21 cellular contexts compared by ENCODE assay signal in the genomic region with DNA sequence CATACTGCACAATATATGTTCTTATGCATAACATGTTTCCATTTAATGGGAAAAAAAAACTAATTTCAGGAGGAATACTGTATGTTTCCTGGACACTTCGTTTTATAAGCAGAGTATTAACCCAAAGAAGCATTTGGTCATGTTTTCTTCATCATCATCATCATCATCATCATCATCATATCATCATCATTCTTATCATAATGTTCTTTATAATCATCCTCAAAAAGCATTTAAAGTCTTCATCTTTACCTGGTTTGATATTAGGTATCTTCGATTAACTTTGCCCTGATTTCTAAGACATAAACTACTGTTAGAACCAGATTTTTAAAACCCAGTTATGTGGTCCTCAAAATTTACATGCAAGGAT.
"Had no signal": no experiment of that assay in that cellular context is flagged by ENCODE, and none has a peak within 500 bp of the region (broad histone marks: within the 10 kb centered on the region; RNA-seq: fewer than 3 reads in every experiment).

No MANE protein-coding gene starts in this region.

- FAIRE-seq: urothelium cell line had no signal

- H3K27ac Mint-ChIP-seq: immature natural killer cell; naive thymus-derived CD4-positive, alpha-beta T cell had no signal

- H3K27me3 Mint-ChIP-seq: activated naive CD8-positive, alpha-beta T cell treated with anti-CD3 and anti-CD28 coated beads, Interleukin-2, amount 10 ng/mL, durations not matched to agents 7 days and 5 days; dendritic cell treated with granulocyte-macrophage colony-stimulating factor and Interleukin-4, amounts not matched to agents 40 ng/mL and 50 ng/mL, for 4 days had no signal

- ATAC-seq: esophagus mucosa had no signal

- DNase-seq: activated CD4-positive, alpha-beta T cell treated with anti-CD3 and anti-CD28 coated beads for 4 hours; activated CD4-positive, alpha-beta T cell treated with anti-CD3 and anti-CD28 coated beads, Interleukin-2, amount 50 U/mL, for 48 hours; activated CD8-positive, alpha-beta memory T cell treated with anti-CD3 and anti-CD28 coated beads, Interleukin-2, amount 50 U/mL, for 48 hours; activated naive CD4-positive, alpha-beta T cell treated with Interleukin-2 at 50 U/mL for 16 hours; activated naive CD8-positive, alpha-beta T cell treated with anti-CD3 and anti-CD28 coated beads, Interleukin-2, amount 10 ng/mL, durations not matched to agents 7 days and 5 days; activated T-cell treated with anti-CD3 and anti-CD28 coated beads, Interleukin-2, amount 50 U/mL, for 48 hours; amniotic stem cell; effector memory CD4-positive, alpha-beta T cell; foreskin melanocyte; left ventricle myocardium inferior; naive thymus-derived CD4-positive, alpha-beta T cell; stimulated activated CD4-positive, alpha-beta T cell treated with anti-CD3 and anti-CD28 coated beads, Interleukin-4, amount 100 ng/mL, for 24 hours; stimulated activated naive CD8-positive, alpha-beta T cell treated with anti-CD3 and anti-CD28 coated beads, Interleukin-15, Interleukin-2, amounts not matched to agents 100 U/mL and 50 U/mL, for 24 hours; T-helper 9 cell had no signal

- H3K9me3 ChIP-seq: left ventricle myocardium inferior, prostate gland, tibial nerve had no signal

- H3K4me1 ChIP-seq: prostate gland had no signal

- H3K36me3 ChIP-seq: left ventricle myocardium inferior, prostate gland, tibial nerve had no signal

- H3K36me3 Mint-ChIP-seq: activated naive CD8-positive, alpha-beta T cell treated with anti-CD3 and anti-CD28 coated beads, Interleukin-2, amount 10 ng/mL, durations not matched to agents 7 days and 5 days; naive thymus-derived CD4-positive, alpha-beta T cell; WTC11 had no signal

- H3K4me3 ChIP-seq: left ventricle myocardium inferior, prostate gland, tibial nerve had no signal

- H3K27me3 ChIP-seq: tibial nerve had no signal

- H3K9me3 Mint-ChIP-seq: activated naive CD8-positive, alpha-beta T cell treated with anti-CD3 and anti-CD28 coated beads, Interleukin-2, amount 10 ng/mL, durations not matched to agents 7 days and 5 days; dendritic cell treated with granulocyte-macrophage colony-stimulating factor and Interleukin-4, amounts not matched to agents 40 ng/mL and 50 ng/mL, for 4 days; immature natural killer cell; naive thymus-derived CD4-positive, alpha-beta T cell; WTC11 had no signal

- H3K4me3 Mint-ChIP-seq: activated naive CD8-positive, alpha-beta T cell treated with anti-CD3 and anti-CD28 coated beads, Interleukin-2, amount 10 ng/mL, durations not matched to agents 7 days and 5 days; dendritic cell treated with granulocyte-macrophage colony-stimulating factor and Interleukin-4, amounts not matched to agents 40 ng/mL and 50 ng/mL, for 4 days; naive thymus-derived CD4-positive, alpha-beta T cell had no signal

- H3K27ac ChIP-seq: left ventricle myocardium inferior, prostate gland had no signal
